In the genomic region with DNA sequence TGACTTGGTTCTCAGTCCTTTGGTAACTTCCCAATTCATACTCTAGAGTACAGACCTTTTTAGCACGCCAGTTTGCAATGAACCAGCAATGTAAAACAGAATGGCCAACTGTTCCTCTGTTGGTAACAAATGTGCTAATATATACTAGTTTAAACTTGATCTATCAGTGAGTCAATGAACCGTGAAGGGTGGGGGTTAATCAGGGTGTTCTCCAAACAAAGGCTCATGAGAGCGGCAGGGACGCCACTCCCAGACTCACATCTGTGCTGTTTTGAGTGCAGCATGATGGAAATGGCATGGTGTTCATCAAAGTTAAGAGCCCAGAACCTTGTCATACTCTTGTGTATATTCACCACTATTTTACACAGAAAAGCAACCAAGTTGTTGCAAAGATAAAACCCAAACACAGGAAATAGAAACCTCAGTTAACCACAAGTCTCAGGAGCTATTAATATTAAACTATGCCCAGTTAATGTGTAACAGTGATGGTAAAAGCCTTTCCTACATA, we compare ENCODE assay signal across 8 cellular contexts.
DNase-seq lines count a peak whose midpoint lies in the region; ATAC-seq, FAIRE-seq and TF ChIP-seq lines count a peak whose summit lies in the region.

No MANE protein-coding gene starts in this region.

- ATAC-seq in HG03139 (IDR thresholded peaks at IDR 0.05; ENCODE audit: unreplicated experiment) (peak; percentile 97), naive B cell (ENCODE audit: low read depth in 2 of 2) (peak; percentile 38 to 41), psoas muscle (no peak)

- H3K27me3 ChIP-seq in psoas muscle (ENCODE audit: insufficient read depth in 3 of 3, low read length in 2 of 3) = peaks cover 0 to 3% (median 3%) of the 10 kb centered on the region in 3 donors

- intact Hi-C loops in psoas muscle (cut with DNase I) = no loop called here

- H3K4me3 ChIP-seq in psoas muscle = no peak overlapping the region

- H3K36me3 ChIP-seq in psoas muscle (ENCODE audit: insufficient read depth in 1 of 2, low read depth in 1 of 2) = no peaks in the 10 kb centered on the region

- H3K9me3 Mint-ChIP-seq in naive B cell = no peaks in the 10 kb centered on the region

- H3K27ac Mint-ChIP-seq in naive B cell = peak overlapping the region in 1 of 6 donors; percentile 6

- DNase-seq in COLO668 (lab: John Stamatoyannopoulos, UW; ENCODE audit: unreplicated experiment) (peak; percentile 74), GM19239 (ENCODE audit: insufficient read length, low spot score) (peak; percentile 19), NCI-H774 (lab: John Stamatoyannopoulos, UW) (peak; percentile 83), naive B cell (no peak), psoas muscle (no peak), GM19240 (ENCODE audit: insufficient read length, low spot score) (no peak)
- DNase-seq in activated CD8-positive, alpha-beta memory T cell treated with anti-CD3 and anti-CD28 coated beads, Interleukin-2, amount 50 U/mL, for 4 hours = no peak

- H3K4me1 ChIP-seq in psoas muscle = no peaks in the 10 kb centered on the region

- peaks cover 6 to 14% (median 10%) of the 10 kb centered on the region in 3 donors for H3K4me1 Mint-ChIP-seq in naive B cell

- peaks cover 0 to 10% (median 0%) of the 10 kb centered on the region in 3 donors for H3K27me3 Mint-ChIP-seq in naive B cell

- TF ChIP-seq CTCF in psoas muscle (IDR thresholded peaks at IDR 0.05) = no peak

- H3K9me3 ChIP-seq in psoas muscle = no peaks in the 10 kb centered on the region

- peak overlapping the region in 1 of 8 donors; percentile 45 for H3K4me3 Mint-ChIP-seq in naive B cell

- peak; percentile 99 for FAIRE-seq in GM19239 (lab: Jason Lieb, UNC)

- 18 to 36% (median 20%) methylated on average over 4 of the region's 4 CpGs for WGBS in psoas muscle, 3 donors

- H3K27ac ChIP-seq in psoas muscle = no peak overlapping the region

- H3K36me3 Mint-ChIP-seq in naive B cell = no peaks in the 10 kb centered on the region

Comparison
In these comparisons a context has a peak if more than half of its experiments do, and no peak if none do; other contexts are left out.
1. DNase-seq: peak in COLO668 (single experiment), GM19239 (single experiment) and NCI-H774 (single experiment); none in naive B cell (single experiment), psoas muscle (0 of 2), activated CD8-positive, alpha-beta memory T cell treated with anti-CD3 and anti-CD28 coated beads, Interleukin-2, amount 50 U/mL, for 4 hours (single experiment) and GM19240 (single experiment).
2. ATAC-seq: peak in HG03139 (single experiment) and naive B cell (2 of 2); none in psoas muscle (0 of 4).